Comparison of ENCODE assay signal across 31 cellular contexts in genomic region chr1:54112027-54112426, GRCh38. TPM values are rescaled to one million over a fixed set of nuclear protein-coding genes. Genes with fewer than 3 reads are reported as not detected.
"Had no signal": no experiment of that assay in that cellular context is flagged by ENCODE, and none has a peak within 500 bp of the region (broad histone marks: within the 10 kb centered on the region; RNA-seq: fewer than 3 reads in every experiment).

No MANE protein-coding gene starts in this region.

- H3K9ac ChIP-seq: SK-N-SH had no signal

- H3K4me1 ChIP-seq: ascending aorta, Peyer's patch had no signal

- ATAC-seq: activated CD4-positive, alpha-beta T cell treated with anti-CD3 and anti-CD28 coated beads for 36 hours; activated CD4-positive, CD25-positive, alpha-beta regulatory T cell treated with anti-CD3 and anti-CD28 coated beads, Interleukin-2, amount 50 U/mL, for 24 hours; WTC11 had no signal

- H3K9me3 Mint-ChIP-seq: activated CD4-positive, alpha-beta T cell treated with anti-CD3 and anti-CD28 coated beads, Interleukin-2, amount 10 ng/mL, durations not matched to agents 7 days and 5 days; activated naive CD4-positive, alpha-beta T cell treated with anti-CD3 and anti-CD28 coated beads, Interleukin-2, amount 10 ng/mL, durations not matched to agents 7 days and 5 days; central memory CD8-positive, alpha-beta T cell; T-helper 1 cell treated with Interleukin-12 subunit alpha and Interleukin-12 subunit beta and Interleukin-4 antibody, amounts not matched to agents 30 μg/mL and 1 μg/mL, for 36 hours; T-helper 2 cell treated with Interferon-gamma antibody and Interleukin-4, amounts not matched to agents 5 μg/mL and 100 μg/mL, for 36 hours; WTC11 had no signal

- H3K27ac ChIP-seq: ascending aorta, cardiac muscle cell, Peyer's patch, SJSA1 had no signal

- H3K27me3 ChIP-seq: ascending aorta, cardiac muscle cell, Peyer's patch, SJSA1 had no signal

- H3K36me3 ChIP-seq: ascending aorta, cardiac muscle cell, Peyer's patch, SJSA1 had no signal

- H3K9me2 ChIP-seq: SK-N-SH had no signal

- H3K4me3 ChIP-seq: ascending aorta, cardiac muscle cell, Peyer's patch, SJSA1 had no signal

- DNase-seq: activated CD4-positive, alpha-beta T cell treated with anti-CD3 and anti-CD28 coated beads for 36 hours; activated CD4-positive, alpha-beta T cell treated with anti-CD3 and anti-CD28 coated beads, Interleukin-2, amount 10 ng/mL, durations not matched to agents 7 days and 5 days; activated CD4-positive, alpha-beta T cell treated with anti-CD3 and anti-CD28 coated beads, Interleukin-2, amount 50 U/mL, for 48 hours; activated effector memory CD4-positive, alpha-beta T cell treated with Interleukin-2 at 50 U/mL for 16 hours; activated naive CD4-positive, alpha-beta T cell treated with anti-CD3 and anti-CD28 coated beads, Interleukin-2, amount 10 ng/mL, durations not matched to agents 7 days and 5 days; activated T-cell treated with anti-CD3 and anti-CD28 coated beads, Interleukin-2, amount 50 U/mL, for 48 hours; amygdala; NCI-H1048; NCI-H1105 treated with DMSO at 0.1 percent for 48 hours; NCI-H1436; NCI-H1694; NCI-H1930; NCI-H2081 treated with DMSO at 0.1 percent for 48 hours; NCI-H345; NCI-H524 treated with DMSO at 0.1 percent for 48 hours; RPMI8226; SHP77 treated with DMSO at 0.1 percent for 48 hours; SK-N-SH had no signal

- H3K4me1 Mint-ChIP-seq: activated CD4-positive, alpha-beta T cell treated with anti-CD3 and anti-CD28 coated beads for 36 hours; activated CD4-positive, alpha-beta T cell treated with anti-CD3 and anti-CD28 coated beads, Interleukin-2, amount 10 ng/mL, durations not matched to agents 7 days and 5 days; activated naive CD4-positive, alpha-beta T cell treated with anti-CD3 and anti-CD28 coated beads, Interleukin-2, amount 10 ng/mL, durations not matched to agents 7 days and 5 days; central memory CD8-positive, alpha-beta T cell had no signal

- H3K36me3 Mint-ChIP-seq: activated naive CD4-positive, alpha-beta T cell treated with anti-CD3 and anti-CD28 coated beads, Interleukin-2, amount 10 ng/mL, durations not matched to agents 7 days and 5 days; WTC11 had no signal

- H3K27me3 Mint-ChIP-seq: activated CD4-positive, alpha-beta T cell treated with anti-CD3 and anti-CD28 coated beads for 36 hours; activated CD4-positive, alpha-beta T cell treated with anti-CD3 and anti-CD28 coated beads, Interleukin-2, amount 10 ng/mL, durations not matched to agents 7 days and 5 days; activated naive CD4-positive, alpha-beta T cell treated with anti-CD3 and anti-CD28 coated beads, Interleukin-2, amount 10 ng/mL, durations not matched to agents 7 days and 5 days; activated naive CD8-positive, alpha-beta T cell; central memory CD8-positive, alpha-beta T cell had no signal

- H3K4me3 Mint-ChIP-seq: activated CD4-positive, alpha-beta T cell treated with anti-CD3 and anti-CD28 coated beads for 36 hours; activated CD4-positive, alpha-beta T cell treated with anti-CD3 and anti-CD28 coated beads, Interleukin-2, amount 10 ng/mL, durations not matched to agents 7 days and 5 days; activated naive CD4-positive, alpha-beta T cell treated with anti-CD3 and anti-CD28 coated beads, Interleukin-2, amount 10 ng/mL, durations not matched to agents 7 days and 5 days; activated naive CD8-positive, alpha-beta T cell; central memory CD8-positive, alpha-beta T cell; T-helper 1 cell treated with Interleukin-12 subunit alpha and Interleukin-12 subunit beta and Interleukin-4 antibody, amounts not matched to agents 30 μg/mL and 1 μg/mL, for 36 hours; T-helper 2 cell treated with Interferon-gamma antibody and Interleukin-4, amounts not matched to agents 5 μg/mL and 100 μg/mL, for 36 hours; WTC11 had no signal

- H3K9me3 ChIP-seq: ascending aorta, Peyer's patch, SJSA1, SK-N-SH had no signal

- H3K4me2 ChIP-seq: SK-N-SH had no signal

- H3K27ac Mint-ChIP-seq: activated CD4-positive, alpha-beta T cell treated with anti-CD3 and anti-CD28 coated beads for 36 hours; activated CD4-positive, alpha-beta T cell treated with anti-CD3 and anti-CD28 coated beads, Interleukin-2, amount 10 ng/mL, durations not matched to agents 7 days and 5 days; activated naive CD4-positive, alpha-beta T cell treated with anti-CD3 and anti-CD28 coated beads, Interleukin-2, amount 10 ng/mL, durations not matched to agents 7 days and 5 days; activated naive CD8-positive, alpha-beta T cell; T-helper 1 cell treated with Interleukin-12 subunit alpha and Interleukin-12 subunit beta and Interleukin-4 antibody, amounts not matched to agents 30 μg/mL and 1 μg/mL, for 36 hours; T-helper 2 cell treated with Interferon-gamma antibody and Interleukin-4, amounts not matched to agents 5 μg/mL and 100 μg/mL, for 36 hours; WTC11 had no signal

RNA-seq across cellular contexts. Expression of gene CDCP2, which starts 40.8 kb away (rescaled TPM):
- total RNA-seq: activated CD4-positive, alpha-beta T cell treated with anti-CD3 and anti-CD28 coated beads for 36 hours; activated CD4-positive, alpha-beta T cell treated with anti-CD3 and anti-CD28 coated beads, Interleukin-2, amount 10 ng/mL, durations not matched to agents 7 days and 5 days; activated CD8-positive, alpha-beta memory T cell treated with anti-CD3 and anti-CD28 coated beads for 36 hours; ascending aorta; MCF 10A; NCI-H460; Peyer's patch; SJSA1; WTC11 had no signal
